Comparison of ENCODE assay signal across 1 cellular context in the genomic region with DNA sequence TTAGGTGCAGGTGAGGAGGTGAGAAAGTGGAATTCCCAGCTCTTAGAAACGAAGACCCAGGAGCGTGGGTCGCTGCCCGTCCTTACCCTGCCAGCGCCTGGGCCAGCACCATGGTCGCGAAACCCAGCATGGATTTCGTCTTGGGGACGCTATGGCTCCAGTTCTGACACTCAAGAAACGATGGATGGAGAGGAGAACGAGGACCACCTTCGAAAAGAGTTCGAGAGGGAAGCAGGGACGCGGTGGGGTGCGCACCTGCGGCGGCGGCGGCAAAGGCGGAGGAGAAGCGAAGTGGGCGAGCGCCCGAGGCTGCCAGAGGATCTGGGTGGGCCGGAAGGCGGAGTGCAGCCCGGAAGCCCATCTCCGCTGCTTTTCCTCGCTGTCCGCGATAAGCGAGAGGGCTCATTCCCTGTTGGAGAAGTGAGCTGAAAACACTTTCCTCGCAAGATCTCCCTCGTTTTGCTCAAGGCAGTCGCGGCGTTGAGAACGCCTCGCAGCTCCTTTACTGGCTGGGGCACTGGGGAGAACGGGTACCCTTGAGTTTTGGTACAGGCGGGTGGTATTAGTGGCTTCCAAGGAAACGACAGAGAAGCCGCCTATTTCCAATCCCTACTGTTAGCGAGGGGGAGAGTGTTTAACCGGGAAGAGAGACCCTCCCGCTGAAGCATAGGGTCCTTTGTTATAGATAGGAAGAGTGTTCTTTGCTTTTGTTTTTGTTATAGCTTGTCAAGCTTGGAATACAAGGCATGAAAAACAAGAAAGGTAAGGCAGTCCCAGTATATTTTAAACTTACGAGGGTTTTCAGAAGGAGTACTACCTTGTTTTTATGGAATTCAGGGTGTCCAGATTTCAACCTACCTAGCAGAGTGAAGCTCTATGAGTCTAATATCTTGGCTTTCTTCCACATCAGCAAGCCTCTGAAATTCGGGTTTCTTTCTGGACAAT.
A peak's percentile ranks its signal among the peaks of the same experiment; 100 is the strongest.
TF ChIP-seq lines count a peak whose summit lies in the region.

No MANE protein-coding gene starts in this region.

TF ChIP-seq in HEK293, 187 proteins besides CTCF, POLR2A, EP300 and RAD21 (continued from another document):
- TF ChIP-seq ZBTB17 (tag by site-specific recombination; IDR thresholded peaks at IDR 0.05) (peak; percentile 83), EGR2 (tag by site-specific recombination; IDR thresholded peaks at IDR 0.05; ENCODE audit: low read depth) (peak; percentile 88), ZNF629 (tag by site-specific recombination; IDR thresholded peaks at IDR 0.05) (peak; percentile 42; the same call in 1 of the 2 replicates), ZNF335 (tag by site-specific recombination; conservative IDR thresholded peaks at IDR 0.05) (peak; percentile 88), ZNF394 (tag by site-specific recombination; IDR thresholded peaks at IDR 0.05; ENCODE audit: borderline replicate concordance) (peak; percentile 40; the same call in 1 of the 2 replicates), ZFP37 (tag by site-specific recombination; IDR thresholded peaks at IDR 0.05) (no peak), SP2 (tag by site-specific recombination; IDR thresholded peaks at IDR 0.05) (0 out of 2 replicates have a peak, but pooled peaks have one; percentile 8), ZNF391 (tag by site-specific recombination; IDR thresholded peaks at IDR 0.05; ENCODE audit: borderline replicate concordance, low read depth) (no peak)
- TF ChIP-seq, protein P1, sequence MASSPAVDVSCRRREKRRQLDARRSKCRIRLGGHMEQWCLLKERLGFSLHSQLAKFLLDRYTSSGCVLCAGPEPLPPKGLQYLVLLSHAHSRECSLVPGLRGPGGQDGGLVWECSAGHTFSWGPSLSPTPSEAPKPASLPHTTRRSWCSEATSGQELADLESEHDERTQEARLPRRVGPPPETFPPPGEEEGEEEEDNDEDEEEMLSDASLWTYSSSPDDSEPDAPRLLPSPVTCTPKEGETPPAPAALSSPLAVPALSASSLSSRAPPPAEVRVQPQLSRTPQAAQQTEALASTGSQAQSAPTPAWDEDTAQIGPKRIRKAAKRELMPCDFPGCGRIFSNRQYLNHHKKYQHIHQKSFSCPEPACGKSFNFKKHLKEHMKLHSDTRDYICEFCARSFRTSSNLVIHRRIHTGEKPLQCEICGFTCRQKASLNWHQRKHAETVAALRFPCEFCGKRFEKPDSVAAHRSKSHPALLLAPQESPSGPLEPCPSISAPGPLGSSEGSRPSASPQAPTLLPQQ (tag by site-specific recombination; IDR thresholded peaks at IDR 0.05) = peak; percentile 26; the same call in 1 of the 2 replicates
- TF ChIP-seq, protein P2, sequence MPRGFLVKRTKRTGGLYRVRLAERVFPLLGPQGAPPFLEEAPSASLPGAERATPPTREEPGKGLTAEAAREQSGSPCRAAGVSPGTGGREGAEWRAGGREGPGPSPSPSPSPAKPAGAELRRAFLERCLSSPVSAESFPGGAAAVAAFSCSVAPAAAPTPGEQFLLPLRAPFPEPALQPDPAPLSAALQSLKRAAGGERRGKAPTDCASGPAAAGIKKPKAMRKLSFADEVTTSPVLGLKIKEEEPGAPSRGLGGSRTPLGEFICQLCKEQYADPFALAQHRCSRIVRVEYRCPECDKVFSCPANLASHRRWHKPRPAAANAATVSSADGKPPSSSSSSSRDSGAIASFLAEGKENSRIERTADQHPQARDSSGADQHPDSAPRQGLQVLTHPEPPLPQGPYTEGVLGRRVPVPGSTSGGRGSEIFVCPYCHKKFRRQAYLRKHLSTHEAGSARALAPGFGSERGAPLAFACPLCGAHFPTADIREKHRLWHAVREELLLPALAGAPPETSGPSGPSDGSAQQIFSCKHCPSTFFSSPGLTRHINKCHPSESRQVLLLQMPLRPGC (tag by site-specific recombination; IDR thresholded peaks at IDR 0.05) = no peak
